Comparison of ENCODE assay signal across 35 cellular contexts in genomic region chr18:31980863-31981262, GRCh38.
"Had no signal": no experiment of that assay in that cellular context is flagged by ENCODE, and none has a peak within 500 bp of the region (broad histone marks: within the 10 kb centered on the region; RNA-seq: fewer than 3 reads in every experiment).

No MANE protein-coding gene starts in this region.

- H3K9me3 Mint-ChIP-seq: activated T-helper 17 cell treated with anti-CD3 and anti-CD28 coated beads, Interleukin-2, amount 50 U/mL, for 72 hours had no signal

- ATAC-seq: activated CD8-positive, alpha-beta T cell treated with anti-CD3 and anti-CD28 coated beads for 36 hours; activated naive CD4-positive, alpha-beta T cell treated with anti-CD3 and anti-CD28 coated beads, Interleukin-2, amount 50 U/mL, for 72 hours; activated T-cell treated with anti-CD3 and anti-CD28 coated beads, Interleukin-2, amount 50 U/mL, for 4 hours; activated T-cell treated with anti-CD3 and anti-CD28 coated beads, Interleukin-2, amount 50 U/mL, for 72 hours; activated T-helper 17 cell treated with anti-CD3 and anti-CD28 coated beads, Interleukin-2, amount 50 U/mL, for 72 hours; body of pancreas had no signal

- H3K27me3 ChIP-seq: adrenal gland, body of pancreas, brain microvascular endothelial cell, breast epithelium had no signal

- H3K36me3 ChIP-seq: adrenal gland, brain microvascular endothelial cell, breast epithelium had no signal

- H3K27ac ChIP-seq: adrenal gland, body of pancreas, brain microvascular endothelial cell, breast epithelium, VCaP had no signal

- H3K27ac Mint-ChIP-seq: activated B cell treated with CpG ODN at 0.5 μM for 24 hours; activated CD4-positive, alpha-beta memory T cell treated with anti-CD3 and anti-CD28 coated beads for 36 hours; activated CD4-positive, alpha-beta T cell treated with anti-CD3 and anti-CD28 coated beads, Interleukin-2, amount 10 ng/mL, durations not matched to agents 24 days and 14 days; activated CD8-positive, alpha-beta T cell treated with anti-CD3 and anti-CD28 coated beads for 36 hours; activated naive CD4-positive, alpha-beta T cell treated with anti-CD3 and anti-CD28 coated beads for 36 hours; activated naive CD4-positive, alpha-beta T cell treated with anti-CD3 and anti-CD28 coated beads, Interleukin-2, amount 50 U/mL, for 72 hours; activated T-cell treated with anti-CD3 and anti-CD28 coated beads, Interleukin-2, amount 50 U/mL, for 72 hours; activated T-helper 1 cell treated with anti-CD3 and anti-CD28 coated beads, Interleukin-12 subunit alpha, Interleukin-12 subunit beta, Interleukin-2, Interleukin-4 antibody, amounts not matched to agents 30 ng/mL and 10 ng/mL and 1 ng/mL, durations not matched to agents 14 hours and 24 hours and 36 hours; activated T-helper 17 cell treated with anti-CD3 and anti-CD28 coated beads, Interleukin-2, amount 50 U/mL, for 72 hours; T-helper 1 cell treated with Interleukin-12 subunit alpha and Interleukin-12 subunit beta and Interleukin-4 antibody, amounts not matched to agents 30 μg/mL and 1 μg/mL, for 36 hours; T-helper 2 cell treated with Interferon-gamma antibody and Interleukin-4, amounts not matched to agents 5 μg/mL and 100 μg/mL, for 36 hours had no signal

- H3K4me3 ChIP-seq: adrenal gland, body of pancreas, breast epithelium had no signal

- H3K4me1 ChIP-seq: adrenal gland, body of pancreas, breast epithelium had no signal

- H3K9me3 ChIP-seq: adrenal gland, body of pancreas had no signal

- H3K27me3 Mint-ChIP-seq: activated B cell treated with CpG ODN at 0.5 μM for 24 hours; activated CD4-positive, alpha-beta memory T cell treated with anti-CD3 and anti-CD28 coated beads for 36 hours; activated CD8-positive, alpha-beta T cell treated with anti-CD3 and anti-CD28 coated beads for 36 hours; activated T-helper 17 cell treated with anti-CD3 and anti-CD28 coated beads, Interleukin-2, amount 50 U/mL, for 72 hours had no signal

- H3K4me3 Mint-ChIP-seq: activated B cell treated with CpG ODN at 0.5 μM for 24 hours; activated CD4-positive, alpha-beta memory T cell treated with anti-CD3 and anti-CD28 coated beads for 36 hours; activated CD4-positive, alpha-beta T cell treated with anti-CD3 and anti-CD28 coated beads, Interleukin-2, amount 10 ng/mL, durations not matched to agents 24 days and 14 days; activated CD8-positive, alpha-beta T cell treated with anti-CD3 and anti-CD28 coated beads for 36 hours; activated naive CD4-positive, alpha-beta T cell treated with anti-CD3 and anti-CD28 coated beads for 36 hours; activated T-cell treated with anti-CD3 and anti-CD28 coated beads, Interleukin-2, amount 50 U/mL, for 4 hours; activated T-cell treated with anti-CD3 and anti-CD28 coated beads, Interleukin-2, amount 50 U/mL, for 72 hours; activated T-helper 1 cell treated with anti-CD3 and anti-CD28 coated beads, Interleukin-12 subunit alpha, Interleukin-12 subunit beta, Interleukin-2, Interleukin-4 antibody, amounts not matched to agents 30 ng/mL and 10 ng/mL and 1 ng/mL, durations not matched to agents 14 hours and 24 hours and 36 hours; activated T-helper 17 cell treated with anti-CD3 and anti-CD28 coated beads, Interleukin-2, amount 50 U/mL, for 72 hours; T-helper 1 cell treated with Interleukin-12 subunit alpha and Interleukin-12 subunit beta and Interleukin-4 antibody, amounts not matched to agents 30 μg/mL and 1 μg/mL, for 36 hours; T-helper 2 cell treated with Interferon-gamma antibody and Interleukin-4, amounts not matched to agents 5 μg/mL and 100 μg/mL, for 36 hours had no signal

- DNase-seq: activated B cell treated with CpG ODN at 0.5 μM for 24 hours; activated CD4-positive, alpha-beta memory T cell treated with anti-CD3 and anti-CD28 coated beads for 36 hours; activated CD4-positive, alpha-beta T cell treated with anti-CD3 and anti-CD28 coated beads for 4 hours; activated CD4-positive, alpha-beta T cell treated with anti-CD3 and anti-CD28 coated beads, Interleukin-2, amount 10 ng/mL, durations not matched to agents 24 days and 14 days; activated CD4-positive, alpha-beta T cell treated with anti-CD3 and anti-CD28 coated beads, Interleukin-2, amount 50 U/mL, for 1 hour; activated CD4-positive, alpha-beta T cell treated with anti-CD3 and anti-CD28 coated beads, Interleukin-2, amount 50 U/mL, for 4 hours; activated CD4-positive, CD25-positive, alpha-beta regulatory T cell treated with anti-CD3 and anti-CD28 coated beads, Interleukin-2, amount 50 U/mL, for 72 hours; activated CD8-positive, alpha-beta memory T cell treated with anti-CD3 and anti-CD28 coated beads, Interleukin-2, amount 50 U/mL, for 4 hours; activated CD8-positive, alpha-beta T cell treated with anti-CD3 and anti-CD28 coated beads for 36 hours; activated effector memory CD4-positive, alpha-beta T cell treated with anti-CD3 and anti-CD28 coated beads, Interleukin-2, amount 50 U/mL, for 16 hours; activated gamma-delta T cell treated with Interleukin-2 at 50 U/mL for 16 hours; activated naive CD4-positive, alpha-beta T cell; activated naive CD4-positive, alpha-beta T cell treated with anti-CD3 and anti-CD28 coated beads for 36 hours; activated naive CD4-positive, alpha-beta T cell treated with anti-CD3 and anti-CD28 coated beads, Interleukin-2, amount 50 U/mL, for 16 hours; activated T-cell treated with anti-CD3 and anti-CD28 coated beads for 4 hours; activated T-cell treated with anti-CD3 and anti-CD28 coated beads, Interleukin-2, amount 50 U/mL, for 1 hour; activated T-cell treated with anti-CD3 and anti-CD28 coated beads, Interleukin-2, amount 50 U/mL, for 4 hours; activated T-cell treated with anti-CD3 and anti-CD28 coated beads, Interleukin-2, amount 50 U/mL, for 72 hours; adrenal gland; amniotic stem cell; aorta; body of pancreas; brain microvascular endothelial cell; central memory CD4-positive, alpha-beta T cell; SW 1271; T-helper 1 cell; T-helper 2 cell; T-helper 9 cell had no signal

- H3K4me1 Mint-ChIP-seq: activated B cell treated with CpG ODN at 0.5 μM for 24 hours had no signal
